8 cellular contexts compared by ENCODE assay signal in the genomic region with DNA sequence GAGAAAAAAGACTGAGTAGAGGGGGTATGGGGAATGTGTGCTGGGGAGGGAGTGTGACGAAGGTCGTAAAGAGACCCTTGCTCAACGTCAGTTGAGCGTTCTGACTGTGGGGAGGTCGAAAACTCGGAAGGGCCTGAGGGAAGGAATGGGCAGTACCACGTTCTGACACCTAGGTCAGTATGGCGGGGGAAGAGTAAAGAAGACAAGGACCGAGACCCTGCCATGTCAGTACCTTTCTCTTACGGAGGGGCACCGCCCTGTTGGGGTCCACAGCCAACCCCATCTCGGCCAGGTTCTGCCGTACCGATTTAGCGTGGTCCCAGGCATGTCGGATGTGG. TPM values are rescaled to one million over a fixed set of nuclear protein-coding genes. Genes with fewer than 3 reads are reported as not detected.
A peak's percentile ranks its signal among the peaks of the same experiment; 100 is the strongest.
DNase-seq lines count a peak whose midpoint lies in the region; ATAC-seq and TF ChIP-seq lines count a peak whose summit lies in the region.

No MANE protein-coding gene starts in this region.

- DNase-seq in EL (peak; percentile 30), MG63 (no peak), brain microvascular endothelial cell (peak; percentile 22), lower lobe of right lung (no peak), uterus (no peak), NCI-H345 treated with DMSO at 0.1 percent for 48 hours (lab: John Stamatoyannopoulos, UW; ENCODE audit: unreplicated experiment) (no peak)

- H3K4me1 ChIP-seq in lower lobe of right lung (peaks cover 23% of the 10 kb centered on the region), uterus (peaks cover 0 to 5% of the 10 kb centered on the region in 2 donors)

- in situ Hi-C loops in brain microvascular endothelial cell (cut with HindIII; ENCODE audit: low pct_ligation_motif_present, low sequenced_read_pairs): no loop called here

- ATAC-seq in lower lobe of right lung: no peak
- no peak for ATAC-seq in HG02610 (IDR thresholded peaks at IDR 0.05; ENCODE audit: unreplicated experiment)
- ATAC-seq in HG03521 (IDR thresholded peaks at IDR 0.05; ENCODE audit: unreplicated experiment): no peak

- no peak for TF ChIP-seq CTCF in brain microvascular endothelial cell (IDR thresholded peaks at IDR 0.05; ENCODE audit: low read depth, low read length, missing control alignments)
- no peak for TF ChIP-seq CTCF in lower lobe of right lung (IDR thresholded peaks at IDR 0.05)
- no peak for TF ChIP-seq CTCF in uterus (IDR thresholded peaks at IDR 0.05)

- no peaks in the 10 kb centered on the region for H3K9me3 ChIP-seq in MG63
- no peaks in the 10 kb centered on the region for H3K9me3 ChIP-seq in lower lobe of right lung
- H3K9me3 ChIP-seq in uterus: no peaks in the 10 kb centered on the region

- TF ChIP-seq POLR2A in uterus (IDR thresholded peaks at IDR 0.05): no peak

- H3K27ac ChIP-seq in brain microvascular endothelial cell (peak overlapping the region; percentile 93), lower lobe of right lung (peak overlapping the region; percentile 95), uterus (peak overlapping the region; percentile 96 to 99)

- intact Hi-C loops in lower lobe of right lung (cut with DNase I) (no loop called here), uterus (cut with DNase I; ENCODE audit: low total_unique reads) (no loop called here)

- H3K27me3 ChIP-seq in MG63: no peaks in the 10 kb centered on the region
- no peaks in the 10 kb centered on the region for H3K27me3 ChIP-seq in brain microvascular endothelial cell (replicated peaks)
- no peaks in the 10 kb centered on the region for H3K27me3 ChIP-seq in lower lobe of right lung (ENCODE audit: low read depth)
- no peaks in the 10 kb centered on the region for H3K27me3 ChIP-seq in uterus

- H3K4me3 ChIP-seq in MG63 (peak overlapping the region; percentile 95), brain microvascular endothelial cell (ENCODE audit: low read depth, low read length) (peak overlapping the region; percentile 96), lower lobe of right lung (peak overlapping the region; percentile 90), uterus (peak overlapping the region; percentile 89 to 97)

- H3K36me3 ChIP-seq in MG63 (peaks cover 87% of the 10 kb centered on the region), brain microvascular endothelial cell (replicated peaks) (peaks cover 36% of the 10 kb centered on the region), lower lobe of right lung (peaks cover 52% of the 10 kb centered on the region), uterus (no peaks in the 10 kb centered on the region)

RNA-seq across cellular contexts. Expression of gene NOP16, which starts 0.4 kb away (rescaled TPM):
- total RNA-seq in MG63 (2014; rRNA removed; shearing (Covaris generic); ENCODE audit: low replicate concordance): 146 and 237 TPM in 2 replicates
- total RNA-seq in lower lobe of right lung: 11.8 TPM
- total RNA-seq in uterus: 10 to 100 TPM in 1 of 4 donors, 1 to 10 TPM in 2, under 1 TPM in 1; 0.51 to 17.8 (median 7.9) TPM

RNA-seq across cellular contexts. Expression of gene HIGD2A, which starts 0.6 kb away (rescaled TPM):
- 151 and 166 TPM in 2 replicates for total RNA-seq in MG63 (2014; rRNA removed; shearing (Covaris generic); ENCODE audit: low replicate concordance)
- 102 TPM for total RNA-seq in lower lobe of right lung
- 10 to 100 TPM in 3 of 4 donors, 1 to 10 TPM in 1; 4.6 to 74.5 (median 26.7) TPM for total RNA-seq in uterus

RNA-seq across cellular contexts. Expression of gene ARL10, which starts 22.7 kb away (rescaled TPM):
- 0.20 and 0.33 TPM in 2 replicates for total RNA-seq in MG63 (2014; rRNA removed; shearing (Covaris generic); ENCODE audit: low replicate concordance)
- total RNA-seq in lower lobe of right lung: 5.4 TPM
- 10 to 100 TPM in 2 of 4 donors, 1 to 10 TPM in 2; 4.1 to 21.2 (median 9.6) TPM for total RNA-seq in uterus

RNA-seq across cellular contexts. Expression of gene KIAA1191, which starts 26.4 kb away (rescaled TPM):
- 120 and 132 TPM in 2 replicates for total RNA-seq in MG63 (2014; rRNA removed; shearing (Covaris generic); ENCODE audit: low replicate concordance)
- total RNA-seq in lower lobe of right lung (88.9 TPM), uterus (100 to 1,000 TPM in 1 of 4 donors, 10 to 100 TPM in 3; 57.0 to 112 (median 67.5) TPM)

RNA-seq across cellular contexts. Expression of gene CLTB, which starts 28.4 kb away (rescaled TPM):
- total RNA-seq in MG63 (2014; rRNA removed; shearing (Covaris generic); ENCODE audit: low replicate concordance): 281 and 342 TPM in 2 replicates
- total RNA-seq in lower lobe of right lung (75.8 TPM), uterus (100 to 1,000 TPM in 1 of 4 donors, 10 to 100 TPM in 3; 34.7 to 162 (median 63.4) TPM)

Comparison
In these comparisons a context has a peak if more than half of its experiments do, and no peak if none do; other contexts are left out.
1. DNase-seq: peak in EL (single experiment) and brain microvascular endothelial cell (single experiment); none in MG63 (single experiment), lower lobe of right lung (single experiment), uterus (0 of 2) and NCI-H345 treated with DMSO at 0.1 percent for 48 hours (single experiment).
2. Peak in every context shown above with its lines, with median percentiles within 50 percentile points of each other: H3K4me3 ChIP-seq and H3K27ac ChIP-seq.